Comparison of ENCODE assay signal across 28 cellular contexts in the genomic region with DNA sequence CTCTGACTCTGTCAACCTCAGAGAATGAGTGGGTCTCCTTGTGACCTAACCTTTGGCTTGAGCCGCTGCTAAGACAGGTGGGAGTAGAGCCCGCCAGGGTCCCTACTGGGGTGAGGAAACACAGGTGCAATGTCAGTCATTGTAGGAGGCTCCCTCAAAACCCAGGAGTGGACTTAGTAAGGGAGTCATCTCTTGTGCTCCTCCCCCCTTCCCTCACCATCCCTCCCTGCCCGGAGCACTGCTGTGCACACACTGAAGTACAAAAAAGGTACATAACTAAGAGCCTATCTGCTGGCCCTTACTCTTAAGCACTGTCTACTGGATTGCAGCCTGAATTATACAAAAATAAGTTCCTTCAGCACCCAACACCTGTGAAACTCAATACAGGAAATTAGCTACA.
"Had no signal": no experiment of that assay in that cellular context is flagged by ENCODE, and none has a peak within 500 bp of the region (broad histone marks: within the 10 kb centered on the region; RNA-seq: fewer than 3 reads in every experiment).

No MANE protein-coding gene starts in this region.

- H3K4me3 Mint-ChIP-seq: dendritic cell treated with granulocyte-macrophage colony-stimulating factor and Interleukin-4, amounts not matched to agents 40 ng/mL and 50 ng/mL, for 4 days; effector memory CD8-positive, alpha-beta T cell; endodermal cell; naive B cell; naive thymus-derived CD8-positive, alpha-beta T cell had no signal

- H3K4me3 ChIP-seq: colonic mucosa, esophagus squamous epithelium, gastrocnemius medialis, heart right ventricle, left lung, lower lobe of right lung had no signal

- H3K9me3 ChIP-seq: colonic mucosa, lower lobe of right lung had no signal

- H3K4me1 ChIP-seq: colonic mucosa, esophagus squamous epithelium, gastrocnemius medialis, heart right ventricle, left lung, lower lobe of right lung had no signal

- FAIRE-seq: endometrium, islet of Langerhans, keratinocyte had no signal

- H3K27me3 ChIP-seq: colonic mucosa, esophagus squamous epithelium, gastrocnemius medialis, left lung had no signal

- H3K9me3 Mint-ChIP-seq: dendritic cell treated with granulocyte-macrophage colony-stimulating factor and Interleukin-4, amounts not matched to agents 40 ng/mL and 50 ng/mL, for 4 days had no signal

- H3K36me3 Mint-ChIP-seq: naive thymus-derived CD8-positive, alpha-beta T cell had no signal

- H3K36me3 ChIP-seq: colonic mucosa, esophagus squamous epithelium, gastrocnemius medialis, heart right ventricle, left lung, lower lobe of right lung had no signal

- H3K27ac ChIP-seq: colonic mucosa, epithelial cell of prostate, esophagus squamous epithelium, gastrocnemius medialis, heart right ventricle, left lung, lower lobe of right lung had no signal

- ATAC-seq: effector memory CD8-positive, alpha-beta T cell; esophagus mucosa; gastrocnemius medialis; heart right ventricle; left cardiac atrium; left lung; left ventricle myocardium superior; lower lobe of right lung; naive thymus-derived CD8-positive, alpha-beta T cell had no signal

- H3K27ac Mint-ChIP-seq: dendritic cell treated with granulocyte-macrophage colony-stimulating factor and Interleukin-4, amounts not matched to agents 40 ng/mL and 50 ng/mL, for 4 days; effector memory CD8-positive, alpha-beta T cell; endodermal cell; naive B cell; naive thymus-derived CD8-positive, alpha-beta T cell had no signal

- H3K4me1 Mint-ChIP-seq: naive B cell; naive thymus-derived CD8-positive, alpha-beta T cell had no signal

- H3K27me3 Mint-ChIP-seq: dendritic cell treated with granulocyte-macrophage colony-stimulating factor and Interleukin-4, amounts not matched to agents 40 ng/mL and 50 ng/mL, for 4 days had no signal

- DNase-seq: colonic mucosa; cortex of kidney; effector CD8-positive, alpha-beta T cell; effector memory CD8-positive, alpha-beta T cell; endodermal cell; erythroblast; esophagus squamous epithelium; foreskin fibroblast; foreskin melanocyte; gastrocnemius medialis; glutamatergic neuron; head of caudate nucleus; heart right ventricle; hippocampal formation; left cardiac atrium; left lung; left ventricle myocardium superior; lower lobe of right lung; mesenchymal stem cell; midbrain; naive B cell; naive thymus-derived CD8-positive, alpha-beta T cell had no signal
